Comparison of ENCODE assay signal across 23 cellular contexts in the genomic region with DNA sequence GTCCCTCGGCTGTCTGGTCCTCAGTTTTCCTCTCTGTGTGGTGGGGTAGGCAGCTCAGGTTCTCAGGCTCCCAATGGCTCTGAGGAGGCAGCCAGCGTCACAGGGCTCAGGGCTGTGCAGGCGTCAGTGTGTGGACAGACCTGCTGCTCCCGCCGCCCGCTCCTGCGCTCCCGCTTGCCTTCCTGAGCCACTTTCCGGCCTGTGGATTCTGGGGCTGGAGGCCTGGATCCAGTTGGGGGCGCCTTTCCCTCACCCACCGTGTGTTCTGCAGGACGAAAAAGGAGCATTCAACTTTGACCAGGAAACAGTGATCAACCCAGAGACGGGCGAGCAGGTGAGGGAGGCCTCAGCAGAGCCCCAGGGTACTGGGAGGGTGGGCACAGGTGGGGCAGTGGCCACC. TPM values are rescaled to one million over a fixed set of nuclear protein-coding genes. Genes with fewer than 3 reads are reported as not detected.
DNase-seq lines count a peak whose midpoint lies in the region; ATAC-seq and TF ChIP-seq lines count a peak whose summit lies in the region.
"Had no signal": no experiment of that assay in that cellular context is flagged by ENCODE, and none has a peak within 500 bp of the region (broad histone marks: within the 10 kb centered on the region; RNA-seq: fewer than 3 reads in every experiment).

No MANE protein-coding gene starts in this region.

- H2AFZ ChIP-seq in HCT116 (ENCODE audit: low read depth, low read length, poor library complexity, severe bottlenecking) = no peak overlapping the region
- H2AFZ ChIP-seq: PC-9 had no signal

- no peaks in the 10 kb centered on the region for H4K20me1 ChIP-seq in HCT116 (ENCODE audit: insufficient read depth)

- H3K4me1 ChIP-seq in Caco-2 (peaks cover 22% of the 10 kb centered on the region), HCT116 (ENCODE audit: control insufficient read depth in 1 of 2, insufficient read depth in 2 of 2, low read length in 2 of 2) (no peaks in the 10 kb centered on the region), transverse colon (peaks cover 0 to 9% (median 0%) of the 10 kb centered on the region in 4 donors)

- RAD21 ChIA-PET in HCT116 (lab: Charles Lee; ENCODE audit: low non-redundant PET in 1 of 2, low total read pairs in 2 of 2, uncharacterized antibody in 2 of 2, unreplicated experiment in 2 of 2) = no interaction called here

- DNase-seq in Caco-2 (peak; percentile 69), HCT116 (ENCODE audit: low read depth, low spot score) (no peak), WTC11 (ENCODE audit: low spot score) (peak; percentile 49), iPS-NIHi11 (ENCODE audit: low spot score) (peak; percentile 52), transverse colon (no peak)
- DNase-seq in effector CD8-positive, alpha-beta T cell (lab: John Stamatoyannopoulos, UW) = no peak
- no peak for DNase-seq in stimulated activated CD4-positive, alpha-beta T cell treated with anti-CD3 and anti-CD28 coated beads, Interleukin-2, amount 100 ng/mL, for 24 hours
- DNase-seq: DMS79, HCEC 1CT, KG1, NCI-H1092, NCI-H1436, NCI-H187 treated with DMSO at 0.1 percent for 48 hours, NCI-H2107, NCI-H748 treated with DMSO at 0.1 percent for 48 hours, PC-9, SHP77 treated with DMSO at 0.1 percent for 48 hours had no signal

- no TSS peak for BruUV-seq in Caco-2 (replicated peaks; lab: Mats Ljungman, UMichigan)
- no TSS peak for BruUV-seq in HCT116 (replicated peaks; lab: Mats Ljungman, UMichigan)

- 89% methylated on average over 14 of the region's 14 CpGs; no CpG with 5 or more reads in 1 of the 2 donors for WGBS in transverse colon (ENCODE audit: low coverage in 1 of 2), 2 donors

- TF ChIP-seq CTCF in Caco-2 (IDR thresholded peaks at IDR 0.05; ENCODE audit: insufficient read depth in 1 of 2, low read depth in 1 of 2, low read length in 1 of 2, severe bottlenecking in 1 of 2, unreplicated experiment in 1 of 2) = peak in 1 of 2 experiments; percentile 62
- TF ChIP-seq CTCF in HCT116 (IDR thresholded peaks at IDR 0.05 in 2 of 3, conservative IDR thresholded peaks at IDR 0.05 in 1 of 3; ENCODE audit: borderline replicate concordance in 1 of 3, insufficient read depth in 1 of 3, low read depth in 2 of 3, low read length in 2 of 3) = no peak
- no peak for TF ChIP-seq CTCF in WTC11 (IDR thresholded peaks at IDR 0.05)
- no peak for TF ChIP-seq CTCF in transverse colon (IDR thresholded peaks at IDR 0.05)

- H3K9me2 ChIP-seq in HCT116 (ENCODE audit: insufficient read depth) = no peaks in the 10 kb centered on the region

- H3K79me2 ChIP-seq in HCT116 (ENCODE audit: insufficient read depth, low read length) = no peaks in the 10 kb centered on the region

- peaks cover 3% of the 10 kb centered on the region for H3K36me3 ChIP-seq in Caco-2 (ENCODE audit: control insufficient read depth, insufficient read depth, low read length)
- peaks cover 0 to 4% of the 10 kb centered on the region in 2 experiments; a peak in 1 of 4 replicates for H3K36me3 ChIP-seq in HCT116 (ENCODE audit: control insufficient read depth in 1 of 2, insufficient read depth in 2 of 2, low read length in 2 of 2)
- H3K36me3 ChIP-seq in transverse colon = no peaks in the 10 kb centered on the region

- H3K4me3 Mint-ChIP-seq in Caco-2 (ENCODE audit: unreplicated experiment) = no peak overlapping the region
- H3K4me3 Mint-ChIP-seq in WTC11 = no peak overlapping the region
- H3K4me3 Mint-ChIP-seq: CD8-positive, alpha-beta memory T cell had no signal

- no peaks in the 10 kb centered on the region for H3K9me3 ChIP-seq in Caco-2
- H3K9me3 ChIP-seq in HCT116 (ENCODE audit: control insufficient read depth in 1 of 2, insufficient read depth in 1 of 2, low read depth in 1 of 2, low read length in 2 of 2) = no peaks in the 10 kb centered on the region
- H3K9me3 ChIP-seq in transverse colon = no peaks in the 10 kb centered on the region

- no peaks in the 10 kb centered on the region for H3K4me1 Mint-ChIP-seq in Caco-2 (ENCODE audit: low read depth, unreplicated experiment)
- H3K4me1 Mint-ChIP-seq in WTC11 = peaks cover 6% of the 10 kb centered on the region

- H3K4me2 ChIP-seq in HCT116 (ENCODE audit: low read length) = no peak overlapping the region
- H3K4me2 ChIP-seq: PC-9 had no signal

- intact Hi-C loops in Caco-2 (cut with micrococcal nuclease; ENCODE audit: unreplicated experiment) (loop anchor here (1.0 kb wide), 1 partner anchor 183 kb away; no protein-coding TSS in a partner anchor), HCT116 (cut with micrococcal nuclease) (no loop called here), transverse colon (cut with DNase I; ENCODE audit: low total_unique reads) (no loop called here)

- CTCF ChIA-PET in Caco-2 (lab: Charles Lee) = interaction anchor here (0.6 kb wide), 1 partner anchor 209 kb away, joined by 3 read pairs; no protein-coding TSS in a partner anchor
- CTCF ChIA-PET in HCT116 (lab: Charles Lee) = no interaction called here
- CTCF ChIA-PET in WTC11 (lab: Charles Lee) = interaction anchor here (0.6 to 1.4 kb wide), 5 partner anchors 15 to 183 kb away, joined by 3 to 9 read pairs (median 5); a partner anchor contains a TSS

- H3K9ac ChIP-seq in HCT116 (ENCODE audit: low read length) = no peak overlapping the region

- peak; percentile 25; the same call in 1 of the 2 replicates for TF ChIP-seq RAD21 in HCT116 (IDR thresholded peaks at IDR 0.05; ENCODE audit: low read depth)

- TF ChIP-seq EP300 in transverse colon (IDR thresholded peaks at IDR 0.05; ENCODE audit: low read depth) = no peak

- POLR2A ChIA-PET in Caco-2 (lab: Charles Lee) = no interaction called here
- POLR2A ChIA-PET in HCT116 (lab: Charles Lee) = no interaction called here
- POLR2A ChIA-PET in WTC11 (lab: Charles Lee) = no interaction called here

- H3K4me3 ChIP-seq in Caco-2 (ENCODE audit: low read depth, low read length) = no peak overlapping the region
- H3K4me3 ChIP-seq in HCT116 (replicated peaks in 1 of 2; ENCODE audit: low read depth in 1 of 2, low read length in 2 of 2) = no peak overlapping the region
- H3K4me3 ChIP-seq in transverse colon = no peak overlapping the region
- H3K4me3 ChIP-seq: PC-9, SK-N-MC had no signal

- TF ChIP-seq POLR2A in HCT116 (IDR thresholded peaks at IDR 0.05; ENCODE audit: borderline replicate concordance, extremely low read depth, insufficient read depth, insufficient read length) (no peak), transverse colon (IDR thresholded peaks at IDR 0.05) (no peak)

- ATAC-seq in HCT116 (0 out of 2 replicates have a peak, but pooled peaks have one; percentile 16), WTC11 (peak; percentile 31), GM19324 (IDR thresholded peaks at IDR 0.05; ENCODE audit: low FRiP score, unreplicated experiment) (no peak)

- in situ Hi-C loops in transverse colon (cut with MboI; ENCODE audit: low pct_ligation_motif_present in 1 of 4, low pct_unique_long_range_greater_than_20kb in 1 of 4, low sequenced_read_pairs in 3 of 4) = no loop called here

- H3K27me3 Mint-ChIP-seq in Caco-2 (ENCODE audit: insufficient read depth, unreplicated experiment) = no peaks in the 10 kb centered on the region
- H3K27me3 Mint-ChIP-seq in WTC11 (ENCODE audit: low read depth) = no peaks in the 10 kb centered on the region
- H3K27me3 Mint-ChIP-seq: CD8-positive, alpha-beta memory T cell had no signal

- H3K36me3 Mint-ChIP-seq in Caco-2 (ENCODE audit: insufficient read depth, unreplicated experiment) (peaks cover 55% of the 10 kb centered on the region), WTC11 (peaks cover 25% of the 10 kb centered on the region)

- H3K27me3 ChIP-seq in Caco-2 (replicated peaks; ENCODE audit: control insufficient read depth, insufficient read depth, low read length) (no peaks in the 10 kb centered on the region), HCT116 (ENCODE audit: insufficient read depth, low read length) (no peaks in the 10 kb centered on the region), transverse colon (no peaks in the 10 kb centered on the region)

- H3K27ac ChIP-seq in HCT116 (ENCODE audit: low read depth, low read length) (no peak overlapping the region), transverse colon (no peak overlapping the region)
- H3K27ac ChIP-seq: C4-2B, PC-9, RWPE1, SK-N-MC had no signal

- H3K9me3 Mint-ChIP-seq in Caco-2 (ENCODE audit: unreplicated experiment) (no peaks in the 10 kb centered on the region), WTC11 (no peaks in the 10 kb centered on the region)
- H3K9me3 Mint-ChIP-seq: CD8-positive, alpha-beta memory T cell had no signal

- no peak overlapping the region for H3K27ac Mint-ChIP-seq in Caco-2 (ENCODE audit: unreplicated experiment)
- no peak overlapping the region for H3K27ac Mint-ChIP-seq in WTC11
- H3K27ac Mint-ChIP-seq: CD8-positive, alpha-beta memory T cell had no signal

TF ChIP-seq in HCT116, 20 proteins besides CTCF, POLR2A, EP300 and RAD21:
- TF ChIP-seq FOSL1 (IDR thresholded peaks at IDR 0.05; ENCODE audit: low read depth) (no peak), YY1 (IDR thresholded peaks at IDR 0.05; ENCODE audit: extremely low read depth, insufficient replicate concordance, low read depth, low read length) (no peak)

TF ChIP-seq in WTC11, 78 proteins besides CTCF, POLR2A, EP300 and RAD21 (continues in another document):
- TF ChIP-seq ZNF121 (CRISPR knock-in tag; IDR thresholded peaks at IDR 0.05) (no peak), RORB (CRISPR knock-in tag; IDR thresholded peaks at IDR 0.05) (no peak), GRHL2 (CRISPR knock-in tag; IDR thresholded peaks at IDR 0.05; ENCODE audit: insufficient replicate concordance, severe bottlenecking) (no peak), TEAD1 (CRISPR knock-in tag; IDR thresholded peaks at IDR 0.05) (no peak)

RNA-seq across cellular contexts. Expression of a gene that starts 14.7 kb away (rescaled TPM):
- total RNA-seq in Caco-2 (2022) = 106 TPM in 2 replicates
- total RNA-seq in HCT116 (2021; ENCODE audit: unreplicated experiment) = 55.6 TPM
- 55.7 and 59.8 TPM in 2 replicates for polyA plus RNA-seq in HCT116 (2012)
- 77.0 to 86.7 TPM (median 83.4 TPM) in 3 replicates for total RNA-seq in WTC11 (2021)
- 100 to 1,000 TPM in 1 of 4 donors, 10 to 100 TPM in 3; 32.8 to 116 (median 53.4) TPM for total RNA-seq in transverse colon

RNA-seq across cellular contexts. Expression of a gene that starts 15.5 kb away (rescaled TPM):
- 47.1 and 50.0 TPM in 2 replicates for total RNA-seq in Caco-2 (2022)
- total RNA-seq in HCT116 (2021; ENCODE audit: unreplicated experiment) = 29.8 TPM
- polyA plus RNA-seq in HCT116 (2012) = 11.2 and 19.0 TPM in 2 replicates
- 22.9 to 26.8 TPM (median 24.1 TPM) in 3 replicates for total RNA-seq in WTC11 (2021)
- total RNA-seq in transverse colon = 100 to 1,000 TPM in 1 of 4 donors, 10 to 100 TPM in 3; 33.3 to 146 (median 56.0) TPM

RNA-seq across cellular contexts. Expression of a gene that starts 28.2 kb away (rescaled TPM):
- total RNA-seq in Caco-2 (2022) = 21.0 and 21.1 TPM in 2 replicates
- 12.8 TPM for total RNA-seq in HCT116 (2021; ENCODE audit: unreplicated experiment)
- 5.8 and 6.5 TPM in 2 replicates for polyA plus RNA-seq in HCT116 (2012)
- total RNA-seq in WTC11 (2021) = 6.7 to 7.8 TPM (median 6.8 TPM) in 3 replicates
- total RNA-seq in transverse colon = 10 to 100 TPM in 1 of 4 donors, 1 to 10 TPM in 3; 1.2 to 14.2 (median 7.8) TPM

RNA-seq across cellular contexts. Expression of a gene that starts 50.9 kb away (rescaled TPM):
- total RNA-seq in Caco-2 (2022) (25.1 and 26.9 TPM in 2 replicates), HCT116 (2021; ENCODE audit: unreplicated experiment) (10.5 TPM), WTC11 (2021) (11.1 to 14.8 TPM (median 13.7 TPM) in 3 replicates), transverse colon (10 to 100 TPM; 12.1 to 34.4 (median 13.8) TPM)
- polyA plus RNA-seq in HCT116 (2012) = 7.3 and 8.3 TPM in 2 replicates

RNA-seq across cellular contexts. Expression of a gene that starts 51.8 kb away (rescaled TPM):
- total RNA-seq in Caco-2 (2022) = 0.16 TPM in 1 of 2 replicates, not detected in the other
- total RNA-seq in HCT116 (2021; ENCODE audit: unreplicated experiment) = not detected
- polyA plus RNA-seq in HCT116 (2012) = 0.01 and 0.03 TPM in 2 replicates
- total RNA-seq in WTC11 (2021) = 18.5 to 20.4 TPM (median 19.2 TPM) in 3 replicates
- total RNA-seq in transverse colon = not detected
- total RNA-seq: NCI-H460, PC-9 had no signal
- polyA plus RNA-seq: CD8-positive, alpha-beta memory T cell had no signal

Comparison
In these comparisons a context has a peak if more than half of its experiments do, and no peak if none do; other contexts are left out.
1. DNase-seq: peak in Caco-2 (2 of 2), WTC11 (single experiment) and iPS-NIHi11 (single experiment); none in HCT116 (single experiment), effector CD8-positive, alpha-beta T cell (single experiment), stimulated activated CD4-positive, alpha-beta T cell treated with anti-CD3 and anti-CD28 coated beads, Interleukin-2, amount 100 ng/mL, for 24 hours (0 of 2) and transverse colon (single experiment).